ENCODE assay signal across 11 cellular contexts in the genomic region with DNA sequence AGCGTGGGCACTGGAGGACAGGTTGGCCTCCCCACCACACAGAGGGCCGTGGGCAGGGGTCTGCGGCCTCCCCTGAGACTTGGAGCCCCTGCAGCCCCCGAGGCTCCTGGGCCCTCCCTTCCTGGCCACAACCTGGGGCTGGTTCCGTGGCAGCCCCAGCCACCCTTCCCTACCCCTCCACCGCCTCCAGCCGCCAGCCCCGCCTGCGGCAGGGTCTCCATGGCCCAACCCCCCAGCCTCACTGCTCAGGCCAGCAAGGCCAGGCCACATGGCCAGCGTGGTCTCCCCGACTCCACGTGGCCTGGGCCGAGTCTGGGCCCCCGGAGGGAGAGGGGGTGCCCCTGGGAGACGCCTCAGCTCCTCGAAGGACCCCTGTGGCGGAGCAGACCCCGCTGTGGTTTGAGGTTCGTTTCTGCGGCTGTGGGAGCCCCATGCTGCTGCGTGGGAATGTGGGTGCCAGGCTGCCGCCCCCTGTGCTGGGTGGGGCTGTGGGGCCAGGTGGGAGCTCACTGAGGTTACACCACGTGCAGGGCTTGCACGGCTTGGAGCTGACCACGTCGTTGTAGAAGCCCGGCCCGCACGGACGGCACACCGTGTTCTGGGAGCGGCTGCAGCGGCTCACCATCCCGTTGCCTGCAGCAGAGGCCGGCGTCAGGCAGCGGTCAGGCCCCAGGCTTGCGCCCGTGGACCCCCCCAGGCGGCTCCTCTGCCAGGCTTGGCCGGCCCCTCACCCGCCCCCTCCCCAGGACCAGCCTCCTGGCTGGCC. TPM values are rescaled to one million over a fixed set of nuclear protein-coding genes. Genes with fewer than 3 reads are reported as not detected.
DNase-seq lines count a peak whose midpoint lies in the region; ATAC-seq and TF ChIP-seq lines count a peak whose summit lies in the region.
"Had no signal": no experiment of that assay in that cellular context is flagged by ENCODE, and none has a peak within 500 bp of the region (broad histone marks: within the 10 kb centered on the region; RNA-seq: fewer than 3 reads in every experiment).

No MANE protein-coding gene starts in this region.

- H3K27ac Mint-ChIP-seq in glutamatergic neuron (ENCODE audit: unreplicated experiment) = no peak overlapping the region
- H3K27ac Mint-ChIP-seq in stimulated activated memory B cell treated with anti-CD40 and anti-IgM and Interleukin-4, amounts not matched to agents 10 μg/mL and 1 μg/mL and 100 μg/mL, for 72 hours = no peak overlapping the region

- peak; percentile 75 for DNase-seq in NB4 (ENCODE audit: low read depth)
- peak; percentile 46 for DNase-seq in activated CD8-positive, alpha-beta memory T cell treated with anti-CD3 and anti-CD28 coated beads, Interleukin-2, amount 50 U/mL, for 4 hours
- peak; percentile 18 for DNase-seq in glutamatergic neuron
- no peak for DNase-seq in AG08395 (ENCODE audit: low spot score)
- DNase-seq: foreskin melanocyte, NCI-H82 had no signal

- H3K4me3 ChIP-seq in NB4 (ENCODE audit: low read depth, low read length) = no peak overlapping the region

- no peak for TF ChIP-seq POLR2A in NB4 (IDR thresholded peaks at IDR 0.05; ENCODE audit: extremely low read depth, insufficient read length)

- no peak overlapping the region for H3K4me3 Mint-ChIP-seq in glutamatergic neuron (ENCODE audit: unreplicated experiment)
- H3K4me3 Mint-ChIP-seq in stimulated activated memory B cell treated with anti-CD40 and anti-IgM and Interleukin-4, amounts not matched to agents 10 μg/mL and 1 μg/mL and 100 μg/mL, for 72 hours = peak overlapping the region; percentile 46
- H3K4me3 Mint-ChIP-seq: brain had no signal

- TF ChIP-seq CTCF in NB4 (IDR thresholded peaks at IDR 0.05; ENCODE audit: low read depth, low read length) (no peak), glutamatergic neuron (IDR thresholded peaks at IDR 0.05; ENCODE audit: partially characterized antibody, unreplicated experiment) (no peak)

- peaks cover 4% of the 10 kb centered on the region for H3K9me3 Mint-ChIP-seq in glutamatergic neuron (ENCODE audit: unreplicated experiment)
- no peaks in the 10 kb centered on the region for H3K9me3 Mint-ChIP-seq in stimulated activated memory B cell treated with anti-CD40 and anti-IgM and Interleukin-4, amounts not matched to agents 10 μg/mL and 1 μg/mL and 100 μg/mL, for 72 hours
- H3K9me3 Mint-ChIP-seq: brain had no signal

- ATAC-seq in stimulated activated memory B cell treated with anti-CD40 and anti-IgM and Interleukin-4, amounts not matched to agents 10 μg/mL and 1 μg/mL and 100 μg/mL, for 72 hours = peak; percentile 31
- ATAC-seq in HG03520 (IDR thresholded peaks at IDR 0.05; ENCODE audit: unreplicated experiment) (no peak), GM21390 (IDR thresholded peaks at IDR 0.05; ENCODE audit: unreplicated experiment) (no peak)

- H3K36me3 Mint-ChIP-seq in glutamatergic neuron (ENCODE audit: unreplicated experiment) = no peaks in the 10 kb centered on the region
- H3K36me3 Mint-ChIP-seq in stimulated activated memory B cell treated with anti-CD40 and anti-IgM and Interleukin-4, amounts not matched to agents 10 μg/mL and 1 μg/mL and 100 μg/mL, for 72 hours = peaks cover 29% of the 10 kb centered on the region

- H3K4me1 Mint-ChIP-seq in glutamatergic neuron (ENCODE audit: low read depth, unreplicated experiment) = peaks cover 7% of the 10 kb centered on the region
- peaks cover 69% of the 10 kb centered on the region for H3K4me1 Mint-ChIP-seq in stimulated activated memory B cell treated with anti-CD40 and anti-IgM and Interleukin-4, amounts not matched to agents 10 μg/mL and 1 μg/mL and 100 μg/mL, for 72 hours

- peaks cover 7% of the 10 kb centered on the region for H3K27me3 Mint-ChIP-seq in glutamatergic neuron (ENCODE audit: unreplicated experiment)
- peaks cover 8% of the 10 kb centered on the region for H3K27me3 Mint-ChIP-seq in stimulated activated memory B cell treated with anti-CD40 and anti-IgM and Interleukin-4, amounts not matched to agents 10 μg/mL and 1 μg/mL and 100 μg/mL, for 72 hours

RNA-seq across cellular contexts. Expression of gene TNFRSF4, which starts 0.6 kb away (rescaled TPM):
- 0.29 TPM for total RNA-seq in glutamatergic neuron (ENCODE audit: unreplicated experiment)
- total RNA-seq: G401 had no signal

RNA-seq across cellular contexts. Expression of gene TNFRSF18, which starts 6.9 kb away (rescaled TPM):
- total RNA-seq in glutamatergic neuron (ENCODE audit: unreplicated experiment) = 3.0 TPM
- total RNA-seq: G401 had no signal

RNA-seq across cellular contexts. Expression of gene SDF4, which starts 18.5 kb away (rescaled TPM):
- 89.2 TPM for total RNA-seq in glutamatergic neuron (ENCODE audit: unreplicated experiment)

RNA-seq across cellular contexts. Expression of gene B3GALT6, which starts 18.7 kb away (rescaled TPM):
- 30.0 TPM for total RNA-seq in glutamatergic neuron (ENCODE audit: unreplicated experiment)

RNA-seq across cellular contexts. Expression of gene C1QTNF12, which starts 33.2 kb away (rescaled TPM):
- 9.1 TPM for total RNA-seq in glutamatergic neuron (ENCODE audit: unreplicated experiment)
